In the genomic region with DNA sequence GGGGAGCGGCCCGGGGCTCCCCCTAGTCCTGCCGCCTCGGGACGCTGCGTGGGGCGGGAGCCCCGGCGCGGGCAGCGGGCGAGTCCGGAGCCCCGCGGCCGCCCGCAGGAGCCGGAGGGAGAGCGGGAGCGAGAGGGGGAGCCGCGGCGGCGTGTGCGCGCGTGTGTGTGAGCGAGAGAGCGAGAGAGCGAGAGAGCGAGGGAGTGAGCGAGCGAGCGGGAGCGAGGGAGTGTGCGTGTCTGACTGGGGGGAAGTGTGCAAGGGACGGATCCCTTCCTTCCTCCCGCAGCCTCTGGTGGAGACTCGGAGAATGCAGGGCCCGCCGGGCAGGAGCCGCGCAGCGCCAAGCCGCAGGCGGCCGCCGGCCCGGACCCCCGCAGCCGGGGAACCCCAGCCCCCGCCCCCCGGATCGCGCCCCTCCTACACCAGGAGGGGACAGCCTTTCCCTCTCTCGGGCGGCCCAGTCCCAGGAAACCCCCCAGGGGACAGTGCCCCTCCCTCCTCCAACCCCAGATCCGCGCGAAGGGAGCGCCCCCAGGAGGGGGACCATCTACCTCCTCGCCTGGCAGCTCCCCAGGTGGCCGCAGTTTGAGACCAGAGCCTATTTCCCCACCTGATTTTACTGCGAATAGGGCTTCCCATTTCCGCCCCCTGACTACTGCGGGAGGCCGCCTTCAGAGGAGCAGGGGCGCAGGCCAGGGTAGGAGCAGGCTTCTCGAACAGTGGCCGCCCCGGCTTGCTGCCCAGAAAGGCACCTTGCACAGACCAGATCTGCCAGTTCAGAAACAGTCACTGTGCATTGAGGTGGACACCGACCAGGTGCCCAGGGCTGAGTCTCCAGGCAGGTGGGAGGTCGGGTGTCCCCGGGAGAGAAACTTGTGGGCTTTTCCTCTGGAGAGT, we compare ENCODE assay signal across 10 cellular contexts. TPM values are rescaled to one million over a fixed set of nuclear protein-coding genes. Genes with fewer than 3 reads are reported as not detected.
A peak's percentile ranks its signal among the peaks of the same experiment; 100 is the strongest.
DNase-seq lines count a peak whose midpoint lies in the region; ATAC-seq, FAIRE-seq and TF ChIP-seq lines count a peak whose summit lies in the region.
"Had no signal": no experiment of that assay in that cellular context is flagged by ENCODE, and none has a peak within 500 bp of the region (broad histone marks: within the 10 kb centered on the region; RNA-seq: fewer than 3 reads in every experiment).

CDH22 (minus strand) TSS at position 241 of the 900 bp plus-strand sequence. CDS start 57,204 bp downstream, outside the sequence.

- H3K27me3 ChIP-seq in Karpas-422 (ENCODE audit: low read length) (no peaks in the 10 kb centered on the region), hepatocyte (peaks cover 94% of the 10 kb centered on the region)

- H3K4me1 ChIP-seq in Karpas-422 (ENCODE audit: low read length) = peaks cover 85% of the 10 kb centered on the region
- peaks cover 8% of the 10 kb centered on the region for H3K4me1 ChIP-seq in hepatocyte (ENCODE audit: insufficient read depth)

- H3K9ac ChIP-seq in Karpas-422 (ENCODE audit: low read length) = peak within 1 kb of the TSS; percentile 77

- 6% methylated on average over 32 of the region's 74 CpGs for WGBS in hepatocyte (ENCODE audit: low lambda C conversion rate, missing lambda C conversion rate)

- peak within 1 kb of the TSS; percentile 62 for H3K27ac ChIP-seq in Karpas-422 (ENCODE audit: low read length)
- no peak within 1 kb of the TSS for H3K27ac ChIP-seq in hepatocyte

- FAIRE-seq in D721Med (lab: Jason Lieb, UNC) = no peak

- DNase-seq in D721Med (ENCODE audit: insufficient read length, low spot score) (peak; percentile 73), Karpas-422 (peak; percentile 80), SK-N-DZ (ENCODE audit: low spot score) (peak; percentile 64), astrocyte of the cerebellum (ENCODE audit: low read depth) (no peak), hepatocyte (ENCODE audit: low spot score) (peak; percentile 74), sciatic nerve (ENCODE audit: low spot score) (peak; percentile 72)

- H2AFZ ChIP-seq in Karpas-422 (ENCODE audit: low read length) = no peak within 1 kb of the TSS
- peak within 1 kb of the TSS; percentile 49 for H2AFZ ChIP-seq in hepatocyte

- intact Hi-C loops in sciatic nerve (cut with DNase I) = no loop called here

- TF ChIP-seq CTCF in D721Med (IDR thresholded peaks at IDR 0.05; ENCODE audit: insufficient read depth, missing control alignments) (peak; percentile 37), astrocyte of the cerebellum (IDR thresholded peaks at IDR 0.05; ENCODE audit: low read depth, low read length, missing control alignments) (peak; percentile 24), hepatocyte (IDR thresholded peaks at IDR 0.05; ENCODE audit: poor library complexity) (peak; percentile 21)

- in situ Hi-C loops in astrocyte of the cerebellum (cut with HindIII; ENCODE audit: low sequenced_read_pairs) = no loop called here

- H3K4me2 ChIP-seq in Karpas-422 (ENCODE audit: low read depth, low read length, poor library complexity, severe bottlenecking) (peak within 1 kb of the TSS; percentile 68), hepatocyte (peak within 1 kb of the TSS; percentile 97)

- H3K9me3 ChIP-seq in Karpas-422 (ENCODE audit: low read length) = no peaks in the 10 kb centered on the region
- no peaks in the 10 kb centered on the region for H3K9me3 ChIP-seq in hepatocyte (ENCODE audit: low read depth)

- H4K20me1 ChIP-seq in Karpas-422 (ENCODE audit: insufficient read depth, low read depth, low read length) (no peaks in the 10 kb centered on the region; the same call in 1 of the 2 replicates), hepatocyte (ENCODE audit: insufficient read depth, poor library complexity, severe bottlenecking) (no peaks in the 10 kb centered on the region)

- H3K4me3 ChIP-seq in Karpas-422 (ENCODE audit: low read length) (peak within 1 kb of the TSS; percentile 68), astrocyte of the cerebellum (ENCODE audit: low read depth, low read length) (no peak within 1 kb of the TSS), hepatocyte (peak within 1 kb of the TSS; percentile 52)

- H3K9me2 ChIP-seq in Karpas-422 (replicated peaks; ENCODE audit: insufficient read depth, low read length) (no peaks in the 10 kb centered on the region), hepatocyte (replicated peaks; ENCODE audit: insufficient read depth) (no peaks in the 10 kb centered on the region)

- ATAC-seq in sciatic nerve = peak; percentile 52
- ATAC-seq in GM21367 (IDR thresholded peaks at IDR 0.05; ENCODE audit: unreplicated experiment) = no peak
- ATAC-seq in HG02571 (IDR thresholded peaks at IDR 0.05; ENCODE audit: unreplicated experiment) = no peak

- H3K79me2 ChIP-seq in Karpas-422 (ENCODE audit: low read length) (peaks cover 34% of the 10 kb centered on the region), hepatocyte (no peaks in the 10 kb centered on the region)

- H3K36me3 ChIP-seq in Karpas-422 (ENCODE audit: insufficient read depth, low read length) = no peaks in the 10 kb centered on the region
- no peaks in the 10 kb centered on the region for H3K36me3 ChIP-seq in hepatocyte (replicated peaks; ENCODE audit: insufficient read depth, low read depth)

RNA-seq across cellular contexts. Expression of gene CDH22, which starts in this region (rescaled TPM):
- 5.5 and 6.4 TPM in 2 replicates for total RNA-seq in Karpas-422 (2014; rRNA removed; shearing (Covaris generic); ENCODE audit: low replicate concordance)
- polyA plus RNA-seq in SK-N-DZ (2014; cell fraction: cytosol; rRNA removed) = 0.14 TPM in 1 of 2 replicates, not detected in the other
- polyA plus RNA-seq in SK-N-DZ (2014; cell fraction: nucleus; rRNA removed) = not detected in 2 replicates
- total RNA-seq in hepatocyte (not detected in 2 replicates), sciatic nerve (0.40 TPM)
- polyA plus RNA-seq in hepatocyte = 0.15 TPM in 1 of 2 replicates, not detected in the other
- total RNA-seq: subcutaneous adipose tissue; T-helper 1 cell treated with Interleukin-12 subunit alpha and Interleukin-12 subunit beta and Interleukin-4 antibody, amounts not matched to agents 30 ng/mL and 1 ng/mL, for 36 hours had no signal

Comparison
In these comparisons a context has a peak if more than half of its experiments do, and no peak if none do; other contexts are left out.
1. Peak in DNase-seq, H3K4me3 ChIP-seq and H3K4me2 ChIP-seq in hepatocyte; RNA of the gene not detected or under 1 TPM.
2. Peak in DNase-seq and ATAC-seq in sciatic nerve; RNA of the gene not detected or under 1 TPM.